1 cellular context compared by ENCODE assay signal in genomic region chr20:14407336-14407735, GRCh38.
TF ChIP-seq lines count a peak whose summit lies in the region.

No MANE protein-coding gene starts in this region.

TF ChIP-seq in GM12878, 131 proteins besides CTCF, POLR2A, EP300 and RAD21:
- TF ChIP-seq IKZF2 (IDR thresholded peaks at IDR 0.05) (no peak), RELB (IDR thresholded peaks at IDR 0.05; ENCODE audit: low read depth) (no peak), RBBP5 (conservative IDR thresholded peaks at IDR 0.05) (no peak), E2F4 (IDR thresholded peaks at IDR 0.05; ENCODE audit: low read depth, low read length) (no peak), SREBF1 (IDR thresholded peaks at IDR 0.05; ENCODE audit: low read length) (no peak), TARDBP (IDR thresholded peaks at IDR 0.05; ENCODE audit: borderline replicate concordance) (no peak), MYC (IDR thresholded peaks at IDR 0.05; ENCODE audit: insufficient read depth, insufficient read length, insufficient replicate concordance, low read length, severe bottlenecking) (no peak), MEF2A (IDR thresholded peaks at IDR 0.05; ENCODE audit: insufficient read depth, low read depth, low read length) (no peak), E2F8 (IDR thresholded peaks at IDR 0.05; ENCODE audit: low read depth, partially characterized antibody) (no peak), YY1 (IDR thresholded peaks at IDR 0.05; ENCODE audit: low read depth, low read length) (no peak), MTA3 (IDR thresholded peaks at IDR 0.05; ENCODE audit: borderline replicate concordance, low read length) (no peak), CREM (IDR thresholded peaks at IDR 0.05; ENCODE audit: low read depth) (no peak)
- TF ChIP-seq, protein P1, sequence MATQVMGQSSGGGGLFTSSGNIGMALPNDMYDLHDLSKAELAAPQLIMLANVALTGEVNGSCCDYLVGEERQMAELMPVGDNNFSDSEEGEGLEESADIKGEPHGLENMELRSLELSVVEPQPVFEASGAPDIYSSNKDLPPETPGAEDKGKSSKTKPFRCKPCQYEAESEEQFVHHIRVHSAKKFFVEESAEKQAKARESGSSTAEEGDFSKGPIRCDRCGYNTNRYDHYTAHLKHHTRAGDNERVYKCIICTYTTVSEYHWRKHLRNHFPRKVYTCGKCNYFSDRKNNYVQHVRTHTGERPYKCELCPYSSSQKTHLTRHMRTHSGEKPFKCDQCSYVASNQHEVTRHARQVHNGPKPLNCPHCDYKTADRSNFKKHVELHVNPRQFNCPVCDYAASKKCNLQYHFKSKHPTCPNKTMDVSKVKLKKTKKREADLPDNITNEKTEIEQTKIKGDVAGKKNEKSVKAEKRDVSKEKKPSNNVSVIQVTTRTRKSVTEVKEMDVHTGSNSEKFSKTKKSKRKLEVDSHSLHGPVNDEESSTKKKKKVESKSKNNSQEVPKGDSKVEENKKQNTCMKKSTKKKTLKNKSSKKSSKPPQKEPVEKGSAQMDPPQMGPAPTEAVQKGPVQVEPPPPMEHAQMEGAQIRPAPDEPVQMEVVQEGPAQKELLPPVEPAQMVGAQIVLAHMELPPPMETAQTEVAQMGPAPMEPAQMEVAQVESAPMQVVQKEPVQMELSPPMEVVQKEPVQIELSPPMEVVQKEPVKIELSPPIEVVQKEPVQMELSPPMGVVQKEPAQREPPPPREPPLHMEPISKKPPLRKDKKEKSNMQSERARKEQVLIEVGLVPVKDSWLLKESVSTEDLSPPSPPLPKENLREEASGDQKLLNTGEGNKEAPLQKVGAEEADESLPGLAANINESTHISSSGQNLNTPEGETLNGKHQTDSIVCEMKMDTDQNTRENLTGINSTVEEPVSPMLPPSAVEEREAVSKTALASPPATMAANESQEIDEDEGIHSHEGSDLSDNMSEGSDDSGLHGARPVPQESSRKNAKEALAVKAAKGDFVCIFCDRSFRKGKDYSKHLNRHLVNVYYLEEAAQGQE (IDR thresholded peaks at IDR 0.05; ENCODE audit: low read depth, low read length): no peak
